8 cellular contexts compared by ENCODE assay signal in the genomic region with DNA sequence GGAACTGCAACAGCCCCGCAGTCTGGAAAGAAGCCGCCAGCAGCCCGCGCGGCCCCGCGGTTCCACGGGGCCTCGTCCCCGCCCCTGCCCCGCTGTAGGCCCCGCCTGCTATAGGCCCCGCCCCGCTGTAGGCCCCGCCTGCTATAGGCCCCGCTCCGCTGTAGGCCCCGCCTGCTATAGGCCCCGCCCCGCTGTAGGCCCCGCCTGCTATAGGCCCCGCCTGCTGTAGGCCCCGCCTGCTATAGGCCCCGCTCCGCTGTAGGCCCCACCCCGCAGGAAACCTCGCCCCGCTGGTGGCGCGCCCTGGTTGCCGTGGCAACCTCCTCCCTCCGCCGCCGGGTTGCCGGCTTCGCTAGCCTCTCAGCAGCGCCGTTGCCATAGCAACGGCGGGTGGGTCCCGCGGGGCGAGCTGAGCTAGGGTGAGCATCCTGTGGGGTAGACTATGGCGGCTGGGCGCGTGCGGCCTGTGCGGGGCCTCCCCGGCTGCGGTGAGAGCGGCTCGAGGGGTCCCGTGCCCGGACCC. TPM values are rescaled to one million over a fixed set of nuclear protein-coding genes. Genes with fewer than 3 reads are reported as not detected.
DNase-seq lines count a peak whose midpoint lies in the region; ATAC-seq and TF ChIP-seq lines count a peak whose summit lies in the region.

No MANE protein-coding gene starts in this region.

- CTCF ChIA-PET in activated CD4-positive, alpha-beta memory T cell treated with anti-CD3 and anti-CD28 coated beads, Interleukin-2, amount 10 ng/mL, durations not matched to agents 7 days and 5 days (lab: Charles Lee): no interaction called here

- H3K27ac Mint-ChIP-seq in activated CD4-positive, alpha-beta memory T cell treated with anti-CD3 and anti-CD28 coated beads, Interleukin-2, amount 10 ng/mL, durations not matched to agents 7 days and 5 days: no peak overlapping the region

- H3K27me3 ChIP-seq in dorsolateral prefrontal cortex (no peaks in the 10 kb centered on the region), right lobe of liver (peaks cover 0 to 3% of the 10 kb centered on the region in 2 donors)

- POLR2A ChIA-PET in activated CD4-positive, alpha-beta memory T cell treated with anti-CD3 and anti-CD28 coated beads, Interleukin-2, amount 10 ng/mL, durations not matched to agents 7 days and 5 days (lab: Charles Lee): interaction anchor here (1.5 kb wide), 1 partner anchor 10 kb away, joined by 3 read pairs; no protein-coding TSS in a partner anchor

- H3K4me3 ChIP-seq in dorsolateral prefrontal cortex: peak overlapping the region; percentile 23 to 73 (median 56)
- peak overlapping the region in 1 of 3 donors; percentile 31 for H3K4me3 ChIP-seq in right lobe of liver

- H3K27ac ChIP-seq in dorsolateral prefrontal cortex (peak overlapping the region in 47 of 59 donors; percentile 10 to 80 (median 64)), right lobe of liver (no peak overlapping the region)

- no peak for TF ChIP-seq POLR2A in right lobe of liver (IDR thresholded peaks at IDR 0.05)

- no peaks in the 10 kb centered on the region for H3K9me3 ChIP-seq in right lobe of liver

- 10% methylated on average over 6 of the region's 54 CpGs for WGBS in right lobe of liver (ENCODE audit: insufficient coverage, low coverage, low lambda C conversion rate, missing lambda C conversion rate)

- no peaks in the 10 kb centered on the region for H3K9me3 Mint-ChIP-seq in activated CD4-positive, alpha-beta memory T cell treated with anti-CD3 and anti-CD28 coated beads, Interleukin-2, amount 10 ng/mL, durations not matched to agents 7 days and 5 days

- intact Hi-C loops in dorsolateral prefrontal cortex (cut with DNase I) (loop anchor here in 1 of 2 donors (5.0 to 10.0 kb wide), 2 partner anchors 245 to 673 kb away; a partner anchor contains a TSS), right lobe of liver (cut with DNase I) (no loop called here)

- no peaks in the 10 kb centered on the region for H3K36me3 Mint-ChIP-seq in activated CD4-positive, alpha-beta memory T cell treated with anti-CD3 and anti-CD28 coated beads, Interleukin-2, amount 10 ng/mL, durations not matched to agents 7 days and 5 days (ENCODE audit: low read depth)

- no peak overlapping the region for H3K4me3 Mint-ChIP-seq in activated CD4-positive, alpha-beta memory T cell treated with anti-CD3 and anti-CD28 coated beads, Interleukin-2, amount 10 ng/mL, durations not matched to agents 7 days and 5 days

- peak in 6 of 56 donors; percentile 5 to 23 (median 10) for TF ChIP-seq CTCF in dorsolateral prefrontal cortex (IDR thresholded peaks at IDR 0.05 in 54 of 56, conservative IDR thresholded peaks at IDR 0.05 in 2 of 56; ENCODE audit: low read depth in 1 of 56, partially characterized antibody in 56 of 56)
- TF ChIP-seq CTCF in right lobe of liver (IDR thresholded peaks at IDR 0.05): no peak

- in situ Hi-C loops in ACHN (cut with HindIII; ENCODE audit: low pct_ligation_motif_present, low pct_unique_long_range_greater_than_20kb, low sequenced_read_pairs): no loop called here

- peaks cover 7% of the 10 kb centered on the region for H3K4me1 Mint-ChIP-seq in activated CD4-positive, alpha-beta memory T cell treated with anti-CD3 and anti-CD28 coated beads, Interleukin-2, amount 10 ng/mL, durations not matched to agents 7 days and 5 days

- no peaks in the 10 kb centered on the region for H3K36me3 ChIP-seq in right lobe of liver

- ATAC-seq in GM19023 (IDR thresholded peaks at IDR 0.05; ENCODE audit: unreplicated experiment) (peak; percentile 79), HG03432 (IDR thresholded peaks at IDR 0.05; ENCODE audit: unreplicated experiment) (peak; percentile 87), right lobe of liver (peak; percentile 89 to 92 (median 91))

- DNase-seq in ACHN (peak; percentile 88), NCI-H526 treated with DMSO at 0.1 percent for 48 hours (lab: John Stamatoyannopoulos, UW) (peak; percentile 96), dorsolateral prefrontal cortex (peak; percentile 90 to 99 (median 97)), right lobe of liver (peak; percentile 89 to 95 (median 89))
- peak; percentile 98 for DNase-seq in activated CD4-positive, alpha-beta memory T cell treated with anti-CD3 and anti-CD28 coated beads, Interleukin-2, amount 10 ng/mL, durations not matched to agents 7 days and 5 days
- peak; percentile 92 to 94 for DNase-seq in stimulated activated CD4-positive, alpha-beta T cell treated with anti-CD3 and anti-CD28 coated beads, Interleukin-4, amount 100 ng/mL, for 48 hours (ENCODE audit: low read depth in 2 of 2)

- H3K27me3 Mint-ChIP-seq in activated CD4-positive, alpha-beta memory T cell treated with anti-CD3 and anti-CD28 coated beads, Interleukin-2, amount 10 ng/mL, durations not matched to agents 7 days and 5 days: peaks cover 25% of the 10 kb centered on the region

- H3K4me1 ChIP-seq in right lobe of liver: peaks cover 0 to 6% (median 2%) of the 10 kb centered on the region in 4 donors

RNA-seq across cellular contexts. Expression of a gene that starts 12.2 kb away (rescaled TPM):
- total RNA-seq in activated CD4-positive, alpha-beta memory T cell treated with anti-CD3 and anti-CD28 coated beads, Interleukin-2, amount 10 ng/mL, durations not matched to agents 7 days and 5 days: under 1 TPM; 0.58 to 0.71 TPM
- total RNA-seq in dorsolateral prefrontal cortex (1,000 to 10,000 TPM in 108 of 120 experiments, 100 to 1,000 TPM in 12; 869 to 1,843 (median 1,153) TPM), right lobe of liver (under 1 TPM; 0.31 to 0.87 (median 0.56) TPM)

RNA-seq across cellular contexts. Expression of a gene that starts 36.4 kb away (rescaled TPM):
- total RNA-seq in activated CD4-positive, alpha-beta memory T cell treated with anti-CD3 and anti-CD28 coated beads, Interleukin-2, amount 10 ng/mL, durations not matched to agents 7 days and 5 days: not detected
- under 1 TPM in 1 of 120 experiments, not detected in 119; 0.36 TPM for total RNA-seq in dorsolateral prefrontal cortex
- total RNA-seq in right lobe of liver: 1,000 to 10,000 TPM in 4 of 6 experiments, 100 to 1,000 TPM in 2; 744 to 1,833 (median 1,254) TPM

Comparison
In these comparisons a context has a peak if more than half of its experiments do, and no peak if none do; other contexts are left out.
1. H3K27ac ChIP-seq: peak in dorsolateral prefrontal cortex (47 of 59); none in right lobe of liver (0 of 3).
2. RNA of a gene that starts 12.2 kb away (total RNA-seq): 869 to 1,843 TPM in dorsolateral prefrontal cortex; 0.58 to 0.71 TPM in activated CD4-positive, alpha-beta memory T cell treated with anti-CD3 and anti-CD28 coated beads, Interleukin-2, amount 10 ng/mL, durations not matched to agents 7 days and 5 days and 0.31 to 0.87 TPM in right lobe of liver; every median in the first group is over 100 times any median in the second.
3. RNA of a gene that starts 36.4 kb away (total RNA-seq): 744 to 1,833 TPM in right lobe of liver; not detected in activated CD4-positive, alpha-beta memory T cell treated with anti-CD3 and anti-CD28 coated beads, Interleukin-2, amount 10 ng/mL, durations not matched to agents 7 days and 5 days and 0.36 TPM in dorsolateral prefrontal cortex; every median in the first group is over 100 times any median in the second.
4. Peak in every context shown above with its lines, with median percentiles within 50 percentile points of each other: DNase-seq and ATAC-seq.